In the genomic region with DNA sequence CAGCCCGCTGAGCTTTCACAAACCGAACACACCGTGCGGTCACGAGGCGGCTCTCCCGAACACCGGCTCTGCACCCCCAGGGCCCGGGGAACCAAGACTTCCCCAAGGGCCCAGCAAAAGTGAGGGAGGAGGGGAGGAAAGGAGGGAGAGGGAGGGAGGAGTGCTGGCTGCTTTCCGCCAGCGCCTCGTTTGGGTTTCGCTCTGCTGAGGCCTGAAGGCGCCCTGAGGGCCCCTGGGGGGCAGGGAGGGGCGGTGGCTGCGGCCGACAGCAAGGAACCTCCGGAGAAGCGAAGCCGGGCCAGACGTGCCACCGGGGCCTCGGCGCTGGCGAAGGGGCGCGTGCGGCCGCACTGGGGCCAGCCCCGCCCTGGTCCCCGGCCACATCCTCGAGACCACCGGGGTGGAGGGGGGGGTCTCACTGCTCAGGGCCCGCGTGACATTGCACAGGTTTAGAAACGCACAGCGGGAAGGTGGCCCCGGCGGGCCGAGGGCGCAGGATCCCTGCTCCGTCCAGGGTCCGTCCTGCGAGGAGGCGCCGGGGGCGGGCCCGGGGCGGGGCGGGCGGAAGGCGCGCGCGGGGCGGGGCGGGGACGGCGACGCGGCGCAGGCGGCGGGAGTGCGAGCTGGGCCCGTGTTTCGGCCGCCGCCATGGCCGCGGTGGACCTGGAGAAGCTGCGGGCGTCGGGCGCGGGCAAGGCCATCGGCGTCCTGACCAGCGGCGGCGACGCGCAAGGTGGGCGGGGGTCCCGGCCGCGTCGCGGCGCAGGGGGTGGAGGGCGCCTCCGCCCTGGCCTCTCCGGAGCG, we compare ENCODE assay signal across 1 cellular context.
TF ChIP-seq lines count a peak whose summit lies in the region.

A gene (plus strand): TSS at position 596 of the 804 bp plus-strand sequence. CDS start 53 bp downstream, at position 649.

TF ChIP-seq in K562, 482 proteins besides CTCF, POLR2A, EP300 and RAD21 (continued from another document and continues in another):
- TF ChIP-seq, protein P1, sequence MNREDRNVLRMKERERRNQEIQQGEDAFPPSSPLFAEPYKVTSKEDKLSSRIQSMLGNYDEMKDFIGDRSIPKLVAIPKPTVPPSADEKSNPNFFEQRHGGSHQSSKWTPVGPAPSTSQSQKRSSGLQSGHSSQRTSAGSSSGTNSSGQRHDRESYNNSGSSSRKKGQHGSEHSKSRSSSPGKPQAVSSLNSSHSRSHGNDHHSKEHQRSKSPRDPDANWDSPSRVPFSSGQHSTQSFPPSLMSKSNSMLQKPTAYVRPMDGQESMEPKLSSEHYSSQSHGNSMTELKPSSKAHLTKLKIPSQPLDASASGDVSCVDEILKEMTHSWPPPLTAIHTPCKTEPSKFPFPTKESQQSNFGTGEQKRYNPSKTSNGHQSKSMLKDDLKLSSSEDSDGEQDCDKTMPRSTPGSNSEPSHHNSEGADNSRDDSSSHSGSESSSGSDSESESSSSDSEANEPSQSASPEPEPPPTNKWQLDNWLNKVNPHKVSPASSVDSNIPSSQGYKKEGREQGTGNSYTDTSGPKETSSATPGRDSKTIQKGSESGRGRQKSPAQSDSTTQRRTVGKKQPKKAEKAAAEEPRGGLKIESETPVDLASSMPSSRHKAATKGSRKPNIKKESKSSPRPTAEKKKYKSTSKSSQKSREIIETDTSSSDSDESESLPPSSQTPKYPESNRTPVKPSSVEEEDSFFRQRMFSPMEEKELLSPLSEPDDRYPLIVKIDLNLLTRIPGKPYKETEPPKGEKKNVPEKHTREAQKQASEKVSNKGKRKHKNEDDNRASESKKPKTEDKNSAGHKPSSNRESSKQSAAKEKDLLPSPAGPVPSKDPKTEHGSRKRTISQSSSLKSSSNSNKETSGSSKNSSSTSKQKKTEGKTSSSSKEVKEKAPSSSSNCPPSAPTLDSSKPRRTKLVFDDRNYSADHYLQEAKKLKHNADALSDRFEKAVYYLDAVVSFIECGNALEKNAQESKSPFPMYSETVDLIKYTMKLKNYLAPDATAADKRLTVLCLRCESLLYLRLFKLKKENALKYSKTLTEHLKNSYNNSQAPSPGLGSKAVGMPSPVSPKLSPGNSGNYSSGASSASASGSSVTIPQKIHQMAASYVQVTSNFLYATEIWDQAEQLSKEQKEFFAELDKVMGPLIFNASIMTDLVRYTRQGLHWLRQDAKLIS (CRISPR knock-in tag; IDR thresholded peaks at IDR 0.05): no peak
- TF ChIP-seq ZBTB8A (IDR thresholded peaks at IDR 0.05; ENCODE audit: partially characterized antibody) (no peak), KDM4B (IDR thresholded peaks at IDR 0.05; ENCODE audit: borderline replicate concordance in 2 of 2, low read depth in 1 of 2) (no peak), PYGO2 (tag; IDR thresholded peaks at IDR 0.05) (no peak), RNF2 (IDR thresholded peaks at IDR 0.05) (peak; percentile 45; the same call in 1 of the 2 replicates), NCOA1 (IDR thresholded peaks at IDR 0.05; ENCODE audit: low read depth) (no peak), ZNF778 (CRISPR knock-in tag; IDR thresholded peaks at IDR 0.05) (no peak), POLR2H (tag; IDR thresholded peaks at IDR 0.05; ENCODE audit: low read depth) (no peak), KDM1A (IDR thresholded peaks at IDR 0.05) (no peak), HNRNPH1 (optimal IDR thresholded peaks at IDR 0.05; ENCODE audit: low read depth, low read length) (no peak), SRF (CRISPR knock-in tag; IDR thresholded peaks at IDR 0.05) (peak in 1 of 2 experiments; percentile 70; a peak in 1 of 4 replicates), HDAC8 (tag; IDR thresholded peaks at IDR 0.05) (no peak), MAFK (IDR thresholded peaks at IDR 0.05; ENCODE audit: low read length) (no peak), HMGN3 (IDR thresholded peaks at IDR 0.05; ENCODE audit: borderline replicate concordance, extremely low read depth, insufficient read length, low read depth, low read length) (peak; percentile 28), HDAC6 (IDR thresholded peaks at IDR 0.05; ENCODE audit: low read depth, low read length) (no peak), SAP30 (IDR thresholded peaks at IDR 0.05; ENCODE audit: borderline replicate concordance, insufficient read depth, low read depth, low read length, poor library complexity, severe bottlenecking) (peak; percentile 76), ZFP1 (CRISPR knock-in tag; IDR thresholded peaks at IDR 0.05) (no peak), EHMT2 (IDR thresholded peaks at IDR 0.05) (no peak), SNIP1 (IDR thresholded peaks at IDR 0.05; ENCODE audit: low read depth) (no peak), ZNF583 (CRISPR knock-in tag; IDR thresholded peaks at IDR 0.05) (no peak), ZBED1 (IDR thresholded peaks at IDR 0.05) (no peak), NUFIP1 (IDR thresholded peaks at IDR 0.05; ENCODE audit: partially characterized antibody) (no peak), NFYB (IDR thresholded peaks at IDR 0.05; ENCODE audit: extremely low read depth, insufficient read length) (no peak), PML (IDR thresholded peaks at IDR 0.05; ENCODE audit: low read length) (no peak; the same call in 1 of the 2 replicates), EP400 (IDR thresholded peaks at IDR 0.05) (no peak), BCOR (IDR thresholded peaks at IDR 0.05) (no peak), NR3C1 (CRISPR knock-in tag; IDR thresholded peaks at IDR 0.05) (no peak), ETV1 (tag; conservative IDR thresholded peaks at IDR 0.05; ENCODE audit: low read depth) (no peak)
- TF ChIP-seq, protein P2, sequence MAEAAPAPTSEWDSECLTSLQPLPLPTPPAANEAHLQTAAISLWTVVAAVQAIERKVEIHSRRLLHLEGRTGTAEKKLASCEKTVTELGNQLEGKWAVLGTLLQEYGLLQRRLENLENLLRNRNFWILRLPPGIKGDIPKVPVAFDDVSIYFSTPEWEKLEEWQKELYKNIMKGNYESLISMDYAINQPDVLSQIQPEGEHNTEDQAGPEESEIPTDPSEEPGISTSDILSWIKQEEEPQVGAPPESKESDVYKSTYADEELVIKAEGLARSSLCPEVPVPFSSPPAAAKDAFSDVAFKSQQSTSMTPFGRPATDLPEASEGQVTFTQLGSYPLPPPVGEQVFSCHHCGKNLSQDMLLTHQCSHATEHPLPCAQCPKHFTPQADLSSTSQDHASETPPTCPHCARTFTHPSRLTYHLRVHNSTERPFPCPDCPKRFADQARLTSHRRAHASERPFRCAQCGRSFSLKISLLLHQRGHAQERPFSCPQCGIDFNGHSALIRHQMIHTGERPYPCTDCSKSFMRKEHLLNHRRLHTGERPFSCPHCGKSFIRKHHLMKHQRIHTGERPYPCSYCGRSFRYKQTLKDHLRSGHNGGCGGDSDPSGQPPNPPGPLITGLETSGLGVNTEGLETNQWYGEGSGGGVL (CRISPR knock-in tag; IDR thresholded peaks at IDR 0.05): no peak
- TF ChIP-seq, protein P3, sequence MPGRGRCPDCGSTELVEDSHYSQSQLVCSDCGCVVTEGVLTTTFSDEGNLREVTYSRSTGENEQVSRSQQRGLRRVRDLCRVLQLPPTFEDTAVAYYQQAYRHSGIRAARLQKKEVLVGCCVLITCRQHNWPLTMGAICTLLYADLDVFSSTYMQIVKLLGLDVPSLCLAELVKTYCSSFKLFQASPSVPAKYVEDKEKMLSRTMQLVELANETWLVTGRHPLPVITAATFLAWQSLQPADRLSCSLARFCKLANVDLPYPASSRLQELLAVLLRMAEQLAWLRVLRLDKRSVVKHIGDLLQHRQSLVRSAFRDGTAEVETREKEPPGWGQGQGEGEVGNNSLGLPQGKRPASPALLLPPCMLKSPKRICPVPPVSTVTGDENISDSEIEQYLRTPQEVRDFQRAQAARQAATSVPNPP (IDR thresholded peaks at IDR 0.05; ENCODE audit: borderline replicate concordance, insufficient read depth, insufficient read length): no peak
- TF ChIP-seq, protein P4, sequence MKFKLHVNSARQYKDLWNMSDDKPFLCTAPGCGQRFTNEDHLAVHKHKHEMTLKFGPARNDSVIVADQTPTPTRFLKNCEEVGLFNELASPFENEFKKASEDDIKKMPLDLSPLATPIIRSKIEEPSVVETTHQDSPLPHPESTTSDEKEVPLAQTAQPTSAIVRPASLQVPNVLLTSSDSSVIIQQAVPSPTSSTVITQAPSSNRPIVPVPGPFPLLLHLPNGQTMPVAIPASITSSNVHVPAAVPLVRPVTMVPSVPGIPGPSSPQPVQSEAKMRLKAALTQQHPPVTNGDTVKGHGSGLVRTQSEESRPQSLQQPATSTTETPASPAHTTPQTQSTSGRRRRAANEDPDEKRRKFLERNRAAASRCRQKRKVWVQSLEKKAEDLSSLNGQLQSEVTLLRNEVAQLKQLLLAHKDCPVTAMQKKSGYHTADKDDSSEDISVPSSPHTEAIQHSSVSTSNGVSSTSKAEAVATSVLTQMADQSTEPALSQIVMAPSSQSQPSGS (CRISPR knock-in tag; IDR thresholded peaks at IDR 0.05): no peak
- TF ChIP-seq, protein P5, sequence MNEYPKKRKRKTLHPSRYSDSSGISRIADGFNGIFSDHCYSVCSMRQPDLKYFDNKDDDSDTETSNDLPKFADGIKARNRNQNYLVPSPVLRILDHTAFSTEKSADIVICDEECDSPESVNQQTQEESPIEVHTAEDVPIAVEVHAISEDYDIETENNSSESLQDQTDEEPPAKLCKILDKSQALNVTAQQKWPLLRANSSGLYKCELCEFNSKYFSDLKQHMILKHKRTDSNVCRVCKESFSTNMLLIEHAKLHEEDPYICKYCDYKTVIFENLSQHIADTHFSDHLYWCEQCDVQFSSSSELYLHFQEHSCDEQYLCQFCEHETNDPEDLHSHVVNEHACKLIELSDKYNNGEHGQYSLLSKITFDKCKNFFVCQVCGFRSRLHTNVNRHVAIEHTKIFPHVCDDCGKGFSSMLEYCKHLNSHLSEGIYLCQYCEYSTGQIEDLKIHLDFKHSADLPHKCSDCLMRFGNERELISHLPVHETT (CRISPR knock-in tag; conservative IDR thresholded peaks at IDR 0.05 in 1 of 2, IDR thresholded peaks at IDR 0.05 in 1 of 2): peak in 1 of 2 experiments; percentile 77; a peak in 2 of 4 replicates
- TF ChIP-seq, protein P6, sequence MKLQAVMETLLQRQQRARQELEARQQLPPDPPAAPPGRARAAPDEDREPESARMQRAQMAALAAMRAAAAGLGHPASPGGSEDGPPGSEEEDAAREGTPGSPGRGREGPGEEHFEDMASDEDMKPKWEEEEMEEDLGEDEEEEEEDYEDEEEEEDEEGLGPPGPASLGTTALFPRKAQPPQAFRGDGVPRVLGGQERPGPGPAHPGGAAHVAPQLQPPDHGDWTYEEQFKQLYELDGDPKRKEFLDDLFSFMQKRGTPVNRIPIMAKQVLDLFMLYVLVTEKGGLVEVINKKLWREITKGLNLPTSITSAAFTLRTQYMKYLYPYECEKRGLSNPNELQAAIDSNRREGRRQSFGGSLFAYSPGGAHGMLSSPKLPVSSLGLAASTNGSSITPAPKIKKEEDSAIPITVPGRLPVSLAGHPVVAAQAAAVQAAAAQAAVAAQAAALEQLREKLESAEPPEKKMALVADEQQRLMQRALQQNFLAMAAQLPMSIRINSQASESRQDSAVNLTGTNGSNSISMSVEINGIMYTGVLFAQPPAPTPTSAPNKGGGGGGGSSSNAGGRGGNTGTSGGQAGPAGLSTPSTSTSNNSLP (IDR thresholded peaks at IDR 0.05; ENCODE audit: borderline replicate concordance, low read depth, low read length): no peak
- TF ChIP-seq, protein P7, sequence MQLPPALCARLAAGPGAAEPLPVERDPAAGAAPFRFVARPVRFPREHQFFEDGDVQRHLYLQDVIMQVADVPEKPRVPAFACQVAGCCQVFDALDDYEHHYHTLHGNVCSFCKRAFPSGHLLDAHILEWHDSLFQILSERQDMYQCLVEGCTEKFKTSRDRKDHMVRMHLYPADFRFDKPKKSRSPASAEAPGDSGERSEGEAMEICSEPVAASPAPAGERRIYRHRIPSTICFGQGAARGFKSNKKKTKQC (CRISPR knock-in tag; IDR thresholded peaks at IDR 0.05): no peak
- TF ChIP-seq, protein P8, sequence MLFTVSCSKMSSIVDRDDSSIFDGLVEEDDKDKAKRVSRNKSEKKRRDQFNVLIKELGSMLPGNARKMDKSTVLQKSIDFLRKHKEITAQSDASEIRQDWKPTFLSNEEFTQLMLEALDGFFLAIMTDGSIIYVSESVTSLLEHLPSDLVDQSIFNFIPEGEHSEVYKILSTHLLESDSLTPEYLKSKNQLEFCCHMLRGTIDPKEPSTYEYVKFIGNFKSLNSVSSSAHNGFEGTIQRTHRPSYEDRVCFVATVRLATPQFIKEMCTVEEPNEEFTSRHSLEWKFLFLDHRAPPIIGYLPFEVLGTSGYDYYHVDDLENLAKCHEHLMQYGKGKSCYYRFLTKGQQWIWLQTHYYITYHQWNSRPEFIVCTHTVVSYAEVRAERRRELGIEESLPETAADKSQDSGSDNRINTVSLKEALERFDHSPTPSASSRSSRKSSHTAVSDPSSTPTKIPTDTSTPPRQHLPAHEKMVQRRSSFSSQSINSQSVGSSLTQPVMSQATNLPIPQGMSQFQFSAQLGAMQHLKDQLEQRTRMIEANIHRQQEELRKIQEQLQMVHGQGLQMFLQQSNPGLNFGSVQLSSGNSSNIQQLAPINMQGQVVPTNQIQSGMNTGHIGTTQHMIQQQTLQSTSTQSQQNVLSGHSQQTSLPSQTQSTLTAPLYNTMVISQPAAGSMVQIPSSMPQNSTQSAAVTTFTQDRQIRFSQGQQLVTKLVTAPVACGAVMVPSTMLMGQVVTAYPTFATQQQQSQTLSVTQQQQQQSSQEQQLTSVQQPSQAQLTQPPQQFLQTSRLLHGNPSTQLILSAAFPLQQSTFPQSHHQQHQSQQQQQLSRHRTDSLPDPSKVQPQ (CRISPR knock-in tag; IDR thresholded peaks at IDR 0.05; ENCODE audit: borderline replicate concordance): no peak
- TF ChIP-seq, protein P9, sequence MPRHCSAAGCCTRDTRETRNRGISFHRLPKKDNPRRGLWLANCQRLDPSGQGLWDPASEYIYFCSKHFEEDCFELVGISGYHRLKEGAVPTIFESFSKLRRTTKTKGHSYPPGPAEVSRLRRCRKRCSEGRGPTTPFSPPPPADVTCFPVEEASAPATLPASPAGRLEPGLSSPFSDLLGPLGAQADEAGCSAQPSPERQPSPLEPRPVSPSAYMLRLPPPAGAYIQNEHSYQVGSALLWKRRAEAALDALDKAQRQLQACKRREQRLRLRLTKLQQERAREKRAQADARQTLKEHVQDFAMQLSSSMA (CRISPR knock-in tag; IDR thresholded peaks at IDR 0.05): no peak
- TF ChIP-seq, protein P10, sequence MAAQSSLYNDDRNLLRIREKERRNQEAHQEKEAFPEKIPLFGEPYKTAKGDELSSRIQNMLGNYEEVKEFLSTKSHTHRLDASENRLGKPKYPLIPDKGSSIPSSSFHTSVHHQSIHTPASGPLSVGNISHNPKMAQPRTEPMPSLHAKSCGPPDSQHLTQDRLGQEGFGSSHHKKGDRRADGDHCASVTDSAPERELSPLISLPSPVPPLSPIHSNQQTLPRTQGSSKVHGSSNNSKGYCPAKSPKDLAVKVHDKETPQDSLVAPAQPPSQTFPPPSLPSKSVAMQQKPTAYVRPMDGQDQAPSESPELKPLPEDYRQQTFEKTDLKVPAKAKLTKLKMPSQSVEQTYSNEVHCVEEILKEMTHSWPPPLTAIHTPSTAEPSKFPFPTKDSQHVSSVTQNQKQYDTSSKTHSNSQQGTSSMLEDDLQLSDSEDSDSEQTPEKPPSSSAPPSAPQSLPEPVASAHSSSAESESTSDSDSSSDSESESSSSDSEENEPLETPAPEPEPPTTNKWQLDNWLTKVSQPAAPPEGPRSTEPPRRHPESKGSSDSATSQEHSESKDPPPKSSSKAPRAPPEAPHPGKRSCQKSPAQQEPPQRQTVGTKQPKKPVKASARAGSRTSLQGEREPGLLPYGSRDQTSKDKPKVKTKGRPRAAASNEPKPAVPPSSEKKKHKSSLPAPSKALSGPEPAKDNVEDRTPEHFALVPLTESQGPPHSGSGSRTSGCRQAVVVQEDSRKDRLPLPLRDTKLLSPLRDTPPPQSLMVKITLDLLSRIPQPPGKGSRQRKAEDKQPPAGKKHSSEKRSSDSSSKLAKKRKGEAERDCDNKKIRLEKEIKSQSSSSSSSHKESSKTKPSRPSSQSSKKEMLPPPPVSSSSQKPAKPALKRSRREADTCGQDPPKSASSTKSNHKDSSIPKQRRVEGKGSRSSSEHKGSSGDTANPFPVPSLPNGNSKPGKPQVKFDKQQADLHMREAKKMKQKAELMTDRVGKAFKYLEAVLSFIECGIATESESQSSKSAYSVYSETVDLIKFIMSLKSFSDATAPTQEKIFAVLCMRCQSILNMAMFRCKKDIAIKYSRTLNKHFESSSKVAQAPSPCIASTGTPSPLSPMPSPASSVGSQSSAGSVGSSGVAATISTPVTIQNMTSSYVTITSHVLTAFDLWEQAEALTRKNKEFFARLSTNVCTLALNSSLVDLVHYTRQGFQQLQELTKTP (IDR thresholded peaks at IDR 0.05; ENCODE audit: low read depth in 1 of 2, partially characterized antibody in 2 of 2): no peak
